In genomic region chr16:21740637-21741036, GRCh38 we compare ENCODE assay signal across 6 cellular contexts.
A peak's percentile ranks its signal among the peaks of the same experiment; 100 is the strongest.
DNase-seq lines count a peak whose midpoint lies in the region; ATAC-seq, FAIRE-seq and TF ChIP-seq lines count a peak whose summit lies in the region.
"Not testable (repeated sequence)": the region's sequence is repeated elsewhere in the genome, so short reads cannot be mapped to it uniquely, and the experiment has no call there.

No MANE protein-coding gene starts in this region.

- H3K36me3 ChIP-seq in IMR-90 (ENCODE audit: control insufficient read depth, insufficient read depth, low read length); RWPE2 (ENCODE audit: low read depth); bronchial epithelial cell (ENCODE audit: control insufficient read depth, insufficient read depth, low read length): not testable (repeated sequence)

- not testable (repeated sequence) for TF ChIP-seq POLR2A in A549 (IDR thresholded peaks at IDR 0.05; ENCODE audit: low read length); IMR-90 (IDR thresholded peaks at IDR 0.05; ENCODE audit: low read depth, low read length)

- not testable (repeated sequence) for H3K4me1 Mint-ChIP-seq in WTC11

- in situ Hi-C loops in IMR-90 (cut with MboI; ENCODE audit: low sequenced_read_pairs): not testable (repeated sequence)

- H3K79me1 ChIP-seq in IMR-90 (ENCODE audit: low read depth in 1 of 2, low read length in 2 of 2): not testable (repeated sequence)

- H3K9me3 ChIP-seq in A549; IMR-90 (ENCODE audit: control insufficient read depth, insufficient read depth, low read length); RWPE2 (ENCODE audit: severe bottlenecking): not testable (repeated sequence)

- TF ChIP-seq EP300 in A549 (IDR thresholded peaks at IDR 0.05): not testable (repeated sequence)

- H2BK20ac ChIP-seq in IMR-90 (ENCODE audit: low read depth, low read length): not testable (repeated sequence)

- not testable (repeated sequence) for H3K27me3 ChIP-seq in IMR-90 (ENCODE audit: control insufficient read depth, insufficient read depth, low read length); RWPE2 (ENCODE audit: insufficient read depth, poor library complexity, severe bottlenecking); bronchial epithelial cell (ENCODE audit: control insufficient read depth, insufficient read depth, low read length); foreskin keratinocyte

- H3K56ac ChIP-seq in IMR-90 (ENCODE audit: extremely low read depth, insufficient read depth, low read length): not testable (repeated sequence)

- intact Hi-C loops in IMR-90 (cut with micrococcal nuclease): not testable (repeated sequence)

- H4K20me1 ChIP-seq in IMR-90 (ENCODE audit: insufficient read depth, low read length): not testable (repeated sequence)

- CTCF ChIA-PET in A549 (lab: Yijun Ruan, JAX); IMR-90 (lab: Yijun Ruan, JAX); WTC11 (lab: Charles Lee): not testable (repeated sequence)

- not testable (repeated sequence) for H3K27me3 Mint-ChIP-seq in WTC11 (ENCODE audit: low read depth)

- H3K23ac ChIP-seq in IMR-90 (ENCODE audit: low read depth, low read length): not testable (repeated sequence)

- H3K4me1 ChIP-seq in A549; IMR-90 (ENCODE audit: control insufficient read depth, insufficient read depth, low read length); RWPE2 (ENCODE audit: insufficient read depth, poor library complexity, severe bottlenecking); foreskin keratinocyte: not testable (repeated sequence)

- WGBS in A549 (ENCODE audit: missing lambda C conversion rate): no CpG with 5 or more reads among the region's 7 CpGs
- WGBS in IMR-90 (ENCODE audit: extremely low coverage in 2 of 2, insufficient read length in 1 of 2), 2 experiments: no CpG with 5 or more reads among the region's 7 CpGs

- not testable (repeated sequence) for H2BK5ac ChIP-seq in IMR-90 (ENCODE audit: low read depth, low read length, poor library complexity, severe bottlenecking)

- DNase-seq in A549 (ENCODE audit: low read depth in 1 of 2, low spot score in 1 of 2); IMR-90; RWPE2 (ENCODE audit: low spot score); WTC11 (ENCODE audit: low spot score); bronchial epithelial cell (ENCODE audit: low read depth); foreskin keratinocyte: not testable (repeated sequence)

- H3K9me1 ChIP-seq in IMR-90 (ENCODE audit: insufficient read depth, low read length): not testable (repeated sequence)

- H2AK9ac ChIP-seq in IMR-90 (replicated peaks; ENCODE audit: low read depth, low read length, poor library complexity): not testable (repeated sequence)

- not testable (repeated sequence) for H3K4ac ChIP-seq in IMR-90 (ENCODE audit: low read depth, low read length)

- not testable (repeated sequence) for TF ChIP-seq CTCF in A549 (IDR thresholded peaks at IDR 0.05); IMR-90 (conservative IDR thresholded peaks at IDR 0.05; ENCODE audit: low read depth, low read length); RWPE2 (IDR thresholded peaks at IDR 0.05; ENCODE audit: poor library complexity, severe bottlenecking); WTC11 (IDR thresholded peaks at IDR 0.05); bronchial epithelial cell (IDR thresholded peaks at IDR 0.05; ENCODE audit: insufficient read depth, low read length, severe bottlenecking); foreskin keratinocyte (conservative IDR thresholded peaks at IDR 0.05)

- not testable (repeated sequence) for H3K9me3 Mint-ChIP-seq in WTC11

- H4K8ac ChIP-seq in IMR-90 (ENCODE audit: low read depth in 2 of 2, low read length in 2 of 2): not testable (repeated sequence)

- not testable (repeated sequence) for H3K4me3 ChIP-seq in A549; IMR-90 (ENCODE audit: insufficient read depth, low read depth, low read length); RWPE2 (ENCODE audit: severe bottlenecking); bronchial epithelial cell (ENCODE audit: low read depth, low read length)

- not testable (repeated sequence) for H3K18ac ChIP-seq in IMR-90 (ENCODE audit: low read depth, low read length)

- not testable (repeated sequence) for H2BK120ac ChIP-seq in IMR-90 (ENCODE audit: low read depth, low read length)

- not testable (repeated sequence) for H3K9ac ChIP-seq in IMR-90 (ENCODE audit: low read depth, low read length)

- ATAC-seq in A549 (peak; percentile 54 to 78; a peak in 5 of 6 replicates), IMR-90 (ENCODE audit: low read depth) (peak; percentile 71), RWPE2 (ENCODE audit: low read depth) (peak; percentile 56; the same call in 1 of the 3 replicates), WTC11 (peak; percentile 75), foreskin keratinocyte (peak; percentile 54)

- POLR2A ChIA-PET in A549 (lab: Yijun Ruan, JAX); IMR-90 (lab: Charles Lee; ENCODE audit: unreplicated experiment); WTC11 (lab: Charles Lee): not testable (repeated sequence)

- H3K4me3 Mint-ChIP-seq in WTC11: not testable (repeated sequence)

- not testable (repeated sequence) for H3K14ac ChIP-seq in IMR-90 (replicated peaks; ENCODE audit: low read depth, low read length)

- not testable (repeated sequence) for H4K5ac ChIP-seq in IMR-90 (ENCODE audit: low read depth, low read length)

- H2BK15ac ChIP-seq in IMR-90 (ENCODE audit: low read depth, low read length): not testable (repeated sequence)

- not testable (repeated sequence) for BruUV-seq in IMR-90 (replicated peaks; lab: Mats Ljungman, UMichigan)

- not testable (repeated sequence) for H3K4me2 ChIP-seq in A549; IMR-90 (ENCODE audit: low read depth, low read length)

- not testable (repeated sequence) for H2AFZ ChIP-seq in IMR-90 (replicated peaks; ENCODE audit: low read length, poor library complexity)

- H3K27ac Mint-ChIP-seq in WTC11: not testable (repeated sequence)

- H3K27ac ChIP-seq in A549; IMR-90 (ENCODE audit: insufficient read depth, low read length); RWPE2 (ENCODE audit: poor library complexity, severe bottlenecking); foreskin keratinocyte: not testable (repeated sequence)

- dilution Hi-C loops in IMR-90 (cut with HindIII; ENCODE audit: low sequenced_read_pairs, unreplicated experiment): not testable (repeated sequence)

- not testable (repeated sequence) for H2AK5ac ChIP-seq in IMR-90 (ENCODE audit: low read depth, low read length)

- not testable (repeated sequence) for H3K36me3 Mint-ChIP-seq in WTC11

- FAIRE-seq in A549 (lab: Jason Lieb, UNC): not testable (repeated sequence)
- peak; percentile 43 for FAIRE-seq in bronchial epithelial cell (lab: Jason Lieb, UNC)

- H4K91ac ChIP-seq in IMR-90 (ENCODE audit: insufficient read depth, low read depth, low read length): not testable (repeated sequence)

- not testable (repeated sequence) for TF ChIP-seq RAD21 in A549 (conservative IDR thresholded peaks at IDR 0.05 in 1 of 2, IDR thresholded peaks at IDR 0.05 in 1 of 2); IMR-90 (IDR thresholded peaks at IDR 0.05; ENCODE audit: low read length)
